In the genomic region with DNA sequence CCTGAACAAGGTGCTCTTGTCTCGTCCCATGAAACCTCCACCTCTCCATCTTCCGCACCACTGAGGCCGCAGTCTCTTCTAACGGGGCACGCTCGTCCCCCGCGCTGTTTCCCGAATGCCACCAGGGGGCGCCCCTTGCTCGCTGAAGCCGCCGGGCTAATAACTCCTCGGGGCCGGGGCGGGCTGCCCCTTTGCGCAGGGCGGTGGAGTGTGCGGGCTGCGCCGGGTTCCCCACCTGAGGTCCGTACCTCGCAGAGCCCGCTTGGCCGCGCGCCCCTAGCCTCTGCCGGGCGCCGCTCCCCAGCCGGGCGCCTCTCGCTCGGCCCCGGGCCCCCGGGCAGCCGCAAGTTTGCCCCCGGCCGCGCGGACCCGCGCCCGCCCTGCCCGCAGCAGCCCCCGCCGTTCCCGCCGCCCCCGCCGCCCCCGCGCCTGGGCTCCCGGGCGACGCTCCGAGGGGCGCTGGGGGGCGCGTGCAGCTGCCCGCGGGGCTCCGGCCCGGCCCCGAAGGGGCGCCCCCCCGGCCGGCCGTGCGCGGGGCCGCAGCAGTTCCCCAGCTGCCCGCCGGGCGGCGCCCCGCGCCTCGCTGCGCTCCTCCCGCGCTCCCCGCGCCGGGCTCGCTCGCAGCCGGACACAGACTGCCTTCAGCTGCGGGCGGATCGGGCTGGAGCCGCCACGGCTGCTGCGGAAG, we compare ENCODE assay signal across 1 cellular context.
TF ChIP-seq lines count a peak whose summit lies in the region.

A gene with protein sequence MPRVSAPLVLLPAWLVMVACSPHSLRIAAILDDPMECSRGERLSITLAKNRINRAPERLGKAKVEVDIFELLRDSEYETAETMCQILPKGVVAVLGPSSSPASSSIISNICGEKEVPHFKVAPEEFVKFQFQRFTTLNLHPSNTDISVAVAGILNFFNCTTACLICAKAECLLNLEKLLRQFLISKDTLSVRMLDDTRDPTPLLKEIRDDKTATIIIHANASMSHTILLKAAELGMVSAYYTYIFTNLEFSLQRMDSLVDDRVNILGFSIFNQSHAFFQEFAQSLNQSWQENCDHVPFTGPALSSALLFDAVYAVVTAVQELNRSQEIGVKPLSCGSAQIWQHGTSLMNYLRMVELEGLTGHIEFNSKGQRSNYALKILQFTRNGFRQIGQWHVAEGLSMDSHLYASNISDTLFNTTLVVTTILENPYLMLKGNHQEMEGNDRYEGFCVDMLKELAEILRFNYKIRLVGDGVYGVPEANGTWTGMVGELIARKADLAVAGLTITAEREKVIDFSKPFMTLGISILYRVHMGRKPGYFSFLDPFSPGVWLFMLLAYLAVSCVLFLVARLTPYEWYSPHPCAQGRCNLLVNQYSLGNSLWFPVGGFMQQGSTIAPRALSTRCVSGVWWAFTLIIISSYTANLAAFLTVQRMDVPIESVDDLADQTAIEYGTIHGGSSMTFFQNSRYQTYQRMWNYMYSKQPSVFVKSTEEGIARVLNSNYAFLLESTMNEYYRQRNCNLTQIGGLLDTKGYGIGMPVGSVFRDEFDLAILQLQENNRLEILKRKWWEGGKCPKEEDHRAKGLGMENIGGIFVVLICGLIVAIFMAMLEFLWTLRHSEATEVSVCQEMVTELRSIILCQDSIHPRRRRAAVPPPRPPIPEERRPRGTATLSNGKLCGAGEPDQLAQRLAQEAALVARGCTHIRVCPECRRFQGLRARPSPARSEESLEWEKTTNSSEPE (plus strand): TSS at position 633 of the 688 bp plus-strand sequence. CDS start 148,571 bp downstream, outside the sequence.

TF ChIP-seq in WTC11, 78 proteins besides CTCF, POLR2A, EP300 and RAD21 (continued from another document):
- TF ChIP-seq, protein P1, sequence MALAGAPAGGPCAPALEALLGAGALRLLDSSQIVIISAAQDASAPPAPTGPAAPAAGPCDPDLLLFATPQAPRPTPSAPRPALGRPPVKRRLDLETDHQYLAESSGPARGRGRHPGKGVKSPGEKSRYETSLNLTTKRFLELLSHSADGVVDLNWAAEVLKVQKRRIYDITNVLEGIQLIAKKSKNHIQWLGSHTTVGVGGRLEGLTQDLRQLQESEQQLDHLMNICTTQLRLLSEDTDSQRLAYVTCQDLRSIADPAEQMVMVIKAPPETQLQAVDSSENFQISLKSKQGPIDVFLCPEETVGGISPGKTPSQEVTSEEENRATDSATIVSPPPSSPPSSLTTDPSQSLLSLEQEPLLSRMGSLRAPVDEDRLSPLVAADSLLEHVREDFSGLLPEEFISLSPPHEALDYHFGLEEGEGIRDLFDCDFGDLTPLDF (CRISPR knock-in tag; IDR thresholded peaks at IDR 0.05): no peak
- TF ChIP-seq ZNF423 (CRISPR knock-in tag; IDR thresholded peaks at IDR 0.05) (peak; percentile 6; the same call in 1 of the 2 replicates), TP53 (CRISPR knock-in tag; IDR thresholded peaks at IDR 0.05) (0 out of 2 replicates have a peak, but pooled peaks have one; percentile 38), NFATC4 (CRISPR knock-in tag; IDR thresholded peaks at IDR 0.05) (no peak), TEAD1 (CRISPR knock-in tag; IDR thresholded peaks at IDR 0.05) (0 out of 2 replicates have a peak, but pooled peaks have one; percentile 42)
- TF ChIP-seq, protein P2, sequence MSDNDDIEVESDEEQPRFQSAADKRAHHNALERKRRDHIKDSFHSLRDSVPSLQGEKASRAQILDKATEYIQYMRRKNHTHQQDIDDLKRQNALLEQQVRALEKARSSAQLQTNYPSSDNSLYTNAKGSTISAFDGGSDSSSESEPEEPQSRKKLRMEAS (CRISPR knock-in tag; IDR thresholded peaks at IDR 0.05): 0 out of 2 replicates have a peak, but pooled peaks have one; percentile 35
- TF ChIP-seq, protein P3, sequence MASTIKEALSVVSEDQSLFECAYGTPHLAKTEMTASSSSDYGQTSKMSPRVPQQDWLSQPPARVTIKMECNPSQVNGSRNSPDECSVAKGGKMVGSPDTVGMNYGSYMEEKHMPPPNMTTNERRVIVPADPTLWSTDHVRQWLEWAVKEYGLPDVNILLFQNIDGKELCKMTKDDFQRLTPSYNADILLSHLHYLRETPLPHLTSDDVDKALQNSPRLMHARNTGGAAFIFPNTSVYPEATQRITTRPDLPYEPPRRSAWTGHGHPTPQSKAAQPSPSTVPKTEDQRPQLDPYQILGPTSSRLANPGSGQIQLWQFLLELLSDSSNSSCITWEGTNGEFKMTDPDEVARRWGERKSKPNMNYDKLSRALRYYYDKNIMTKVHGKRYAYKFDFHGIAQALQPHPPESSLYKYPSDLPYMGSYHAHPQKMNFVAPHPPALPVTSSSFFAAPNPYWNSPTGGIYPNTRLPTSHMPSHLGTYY (CRISPR knock-in tag; IDR thresholded peaks at IDR 0.05): no peak
- TF ChIP-seq, protein P4, sequence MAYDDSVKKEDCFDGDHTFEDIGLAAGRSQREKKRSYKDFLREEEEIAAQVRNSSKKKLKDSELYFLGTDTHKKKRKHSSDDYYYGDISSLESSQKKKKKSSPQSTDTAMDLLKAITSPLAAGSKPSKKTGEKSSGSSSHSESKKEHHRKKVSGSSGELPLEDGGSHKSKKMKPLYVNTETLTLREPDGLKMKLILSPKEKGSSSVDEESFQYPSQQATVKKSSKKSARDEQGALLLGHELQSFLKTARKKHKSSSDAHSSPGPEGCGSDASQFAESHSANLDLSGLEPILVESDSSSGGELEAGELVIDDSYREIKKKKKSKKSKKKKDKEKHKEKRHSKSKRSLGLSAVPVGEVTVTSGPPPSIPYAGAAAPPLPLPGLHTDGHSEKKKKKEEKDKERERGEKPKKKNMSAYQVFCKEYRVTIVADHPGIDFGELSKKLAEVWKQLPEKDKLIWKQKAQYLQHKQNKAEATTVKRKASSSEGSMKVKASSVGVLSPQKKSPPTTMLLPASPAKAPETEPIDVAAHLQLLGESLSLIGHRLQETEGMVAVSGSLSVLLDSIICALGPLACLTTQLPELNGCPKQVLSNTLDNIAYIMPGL (CRISPR knock-in tag; IDR thresholded peaks at IDR 0.05): peak; percentile 97
